Comparison of ENCODE assay signal across 8 cellular contexts in the genomic region with DNA sequence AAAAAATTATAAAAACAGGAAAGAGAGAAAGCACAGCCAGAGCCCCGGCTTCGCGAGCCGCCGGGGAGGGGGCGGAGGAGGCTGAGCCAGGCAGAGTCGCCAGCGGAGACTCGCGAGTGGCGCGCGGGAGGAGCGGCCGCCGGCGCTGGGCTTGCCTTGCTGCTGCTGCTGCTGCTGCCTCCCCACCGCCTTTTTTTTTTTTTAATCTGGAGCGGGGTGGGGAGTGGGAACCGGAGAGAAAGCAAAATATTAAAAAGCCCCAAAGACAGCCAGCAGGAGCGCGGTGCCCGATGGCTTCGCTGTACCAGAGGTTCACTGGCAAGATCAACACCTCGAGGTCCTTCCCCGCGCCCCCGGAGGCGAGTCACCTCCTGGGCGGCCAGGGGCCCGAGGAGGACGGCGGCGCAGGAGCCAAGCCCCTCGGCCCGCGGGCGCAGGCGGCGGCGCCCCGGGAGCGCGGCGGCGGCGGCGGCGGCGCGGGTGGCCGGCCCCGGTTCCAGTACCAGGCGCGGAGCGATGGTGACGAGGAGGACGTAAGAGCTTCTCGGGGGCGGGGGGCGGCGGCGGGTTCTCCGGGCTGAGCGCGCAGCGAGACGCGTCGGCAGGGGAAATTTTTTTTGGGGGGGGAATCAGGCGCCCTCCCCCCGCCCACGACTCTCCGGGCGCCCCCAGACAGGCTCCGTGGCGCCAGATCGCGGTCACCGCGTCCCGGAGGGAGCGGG. TPM values are rescaled to one million over a fixed set of nuclear protein-coding genes. Genes with fewer than 3 reads are reported as not detected.
A peak's percentile ranks its signal among the peaks of the same experiment; 100 is the strongest.
DNase-seq lines count a peak whose midpoint lies in the region.
"Not testable (repeated sequence)": the region's sequence is repeated elsewhere in the genome, so short reads cannot be mapped to it uniquely, and the experiment has no call there.
"Had no signal": no experiment of that assay in that cellular context is flagged by ENCODE, and none has a peak within 500 bp of the region (broad histone marks: within the 10 kb centered on the region; RNA-seq: fewer than 3 reads in every experiment).

No MANE protein-coding gene starts in this region.

- H2BK5ac ChIP-seq in trophoblast cell (ENCODE audit: low read depth, low read length, poor library complexity), result not testable (repeated sequence)

- H2BK12ac ChIP-seq in trophoblast cell (ENCODE audit: low read length), result not testable (repeated sequence)

- H2BK120ac ChIP-seq in trophoblast cell (ENCODE audit: insufficient read depth, low read length, poor library complexity), result not testable (repeated sequence)

- not testable (repeated sequence) for H3K23ac ChIP-seq in trophoblast cell (ENCODE audit: low read length)

- H4K91ac ChIP-seq in trophoblast cell (ENCODE audit: low read depth, low read length), result not testable (repeated sequence)

- not testable (repeated sequence) for H2AFZ ChIP-seq in trophoblast cell (ENCODE audit: insufficient read depth, low read length, poor library complexity)

- not testable (repeated sequence) for H3K4me1 ChIP-seq in ectodermal cell (ENCODE audit: control insufficient read depth, insufficient read depth, low read length); iPS DF 6.9 (ENCODE audit: control insufficient read depth, insufficient read depth, low read length); mesodermal cell (ENCODE audit: control insufficient read depth, insufficient read depth, low read length, poor library complexity, severe bottlenecking); trophoblast cell (ENCODE audit: control insufficient read depth in 1 of 2, insufficient read depth in 2 of 2, low read length in 2 of 2)

- H3K4me3 ChIP-seq in ectodermal cell (ENCODE audit: insufficient read depth, low read depth, low read length), result peak overlapping the region; percentile 30
- H3K4me3 ChIP-seq in iPS DF 6.9 (ENCODE audit: low read length), result peak overlapping the region; percentile 35; the same call in 1 of the 2 replicates
- H3K4me3 ChIP-seq in mesodermal cell (ENCODE audit: extremely low read depth, insufficient read depth, low read length, poor library complexity, severe bottlenecking), result peak overlapping the region; percentile 28
- not testable (repeated sequence) for H3K4me3 ChIP-seq in trophoblast cell (ENCODE audit: low read depth, low read length)

- not testable (repeated sequence) for H3K79me2 ChIP-seq in trophoblast cell (ENCODE audit: control insufficient read depth, insufficient read depth, low read length, poor library complexity)

- DNase-seq in ELF-1 (ENCODE audit: low read depth, low spot score) (peak; percentile 22), NCI-H1092 (lab: John Stamatoyannopoulos, UW) (peak; percentile 25), SK-N-DZ (ENCODE audit: low spot score) (peak; percentile 44)
- not testable (repeated sequence) for DNase-seq in iPS DF 6.9 (ENCODE audit: low read depth, low spot score); trophoblast cell

- H3K9ac ChIP-seq in trophoblast cell (ENCODE audit: low read length), result not testable (repeated sequence)

- not testable (repeated sequence) for H2AK5ac ChIP-seq in trophoblast cell (ENCODE audit: low read length)

- H3K27me3 ChIP-seq in ectodermal cell (ENCODE audit: control insufficient read depth, insufficient read depth, low read length, poor library complexity, severe bottlenecking), result peaks cover 33% of the 10 kb centered on the region
- not testable (repeated sequence) for H3K27me3 ChIP-seq in iPS DF 6.9 (ENCODE audit: control insufficient read depth, insufficient read depth, low read length); trophoblast cell (ENCODE audit: insufficient read depth, low read length)

- H3K4me2 ChIP-seq in trophoblast cell (ENCODE audit: low read length), result peak overlapping the region; percentile 76

- not testable (repeated sequence) for H3K4ac ChIP-seq in trophoblast cell (ENCODE audit: low read depth, low read length)

- H3K9me3 ChIP-seq in ectodermal cell (ENCODE audit: control insufficient read depth, low read length); iPS DF 6.9 (ENCODE audit: control insufficient read depth, insufficient read depth, low read length); mesodermal cell (ENCODE audit: control insufficient read depth, low read length); trophoblast cell (ENCODE audit: insufficient read depth, low read depth, low read length): not testable (repeated sequence)

- not testable (repeated sequence) for H3K27ac ChIP-seq in ectodermal cell (ENCODE audit: insufficient read depth, low read depth, low read length, poor library complexity, severe bottlenecking); iPS DF 6.9 (ENCODE audit: low read length); mesodermal cell (ENCODE audit: low read depth, low read length, severe bottlenecking); trophoblast cell (ENCODE audit: low read depth, low read length)

- not testable (repeated sequence) for H4K8ac ChIP-seq in trophoblast cell (ENCODE audit: low read depth, low read length)

- not testable (repeated sequence) for H3K36me3 ChIP-seq in ectodermal cell (ENCODE audit: control insufficient read depth, insufficient read depth, low read length); iPS DF 6.9 (ENCODE audit: control insufficient read depth, insufficient read depth, low read length); mesodermal cell (ENCODE audit: control insufficient read depth, insufficient read depth, low read length); trophoblast cell (ENCODE audit: control insufficient read depth in 1 of 2, insufficient read depth in 2 of 2, low read length in 2 of 2)

- 1% methylated on average over 72 to 75 of the region's 83 CpGs for WGBS in ectodermal cell, 2 experiments
- no CpG with 5 or more reads among the region's 83 CpGs for WGBS in iPS DF 6.9 (ENCODE audit: insufficient coverage, insufficient read length)
- WGBS in mesodermal cell (ENCODE audit: insufficient coverage in 2 of 2), 2 experiments, result 2% methylated on average over 7 of the region's 83 CpGs; no CpG with 5 or more reads in 1 of the 2 experiments
- WGBS in trophoblast cell (ENCODE audit: extremely low coverage, insufficient coverage, insufficient read length), result no CpG with 5 or more reads among the region's 83 CpGs

- not testable (repeated sequence) for H3K18ac ChIP-seq in trophoblast cell (ENCODE audit: low read length)

- H3K14ac ChIP-seq in trophoblast cell (ENCODE audit: low read length), result not testable (repeated sequence)

- not testable (repeated sequence) for H4K12ac ChIP-seq in trophoblast cell (ENCODE audit: low read depth, low read length)

- H3K79me1 ChIP-seq in trophoblast cell (ENCODE audit: low read length), result not testable (repeated sequence)

RNA-seq across cellular contexts. Expression of gene DPP6, which starts 0.5 kb away (rescaled TPM):
- 30.0 and 31.0 TPM in 2 replicates for polyA plus RNA-seq in SK-N-DZ (2014; cell fraction: cytosol; rRNA removed)
- 20.6 and 25.5 TPM in 2 replicates for polyA plus RNA-seq in SK-N-DZ (2014; cell fraction: nucleus; rRNA removed)
- 3.8 TPM for polyA plus RNA-seq in ectodermal cell (2013, experiment 1 of 4)
- 5.1 TPM for polyA plus RNA-seq in ectodermal cell (2013, experiment 2 of 4)
- 4.3 TPM for polyA plus RNA-seq in ectodermal cell (2013, experiment 3 of 4)
- polyA plus RNA-seq in ectodermal cell (2013, experiment 4 of 4), result 4.4 TPM
- 1.2 TPM for polyA plus RNA-seq in mesodermal cell (2013, experiment 1 of 2)
- polyA plus RNA-seq in mesodermal cell (2013, experiment 2 of 2), result 0.81 TPM
- polyA plus RNA-seq in trophoblast cell (2013), result 1.5 TPM in 2 replicates
- polyA plus RNA-seq: CD4-positive, CD25-positive, alpha-beta regulatory T cell had no signal
